18 cellular contexts compared by ENCODE assay signal in the genomic region with DNA sequence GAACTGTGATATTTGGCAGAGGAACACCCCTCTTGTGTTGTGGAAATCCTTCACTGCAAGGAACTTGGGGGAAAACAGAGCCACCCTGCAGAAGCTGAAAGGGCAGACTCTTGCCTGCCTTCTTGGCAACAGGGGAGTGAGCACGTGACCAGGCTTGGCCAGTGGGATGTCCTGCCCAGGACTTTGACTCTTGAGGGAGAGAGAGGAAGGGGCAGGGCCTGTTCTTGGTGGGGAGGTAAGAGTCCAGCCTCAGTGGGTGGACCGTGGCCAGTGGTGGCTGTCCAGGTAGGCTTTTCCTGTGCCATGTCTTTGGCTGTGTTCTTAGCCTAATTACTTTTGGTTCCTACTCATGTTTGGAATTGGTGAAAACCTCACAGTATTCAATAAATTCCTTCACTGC. TPM values are rescaled to one million over a fixed set of nuclear protein-coding genes. Genes with fewer than 3 reads are reported as not detected.
DNase-seq lines count a peak whose midpoint lies in the region; ATAC-seq and TF ChIP-seq lines count a peak whose summit lies in the region.
"Had no signal": no experiment of that assay in that cellular context is flagged by ENCODE, and none has a peak within 500 bp of the region (broad histone marks: within the 10 kb centered on the region; RNA-seq: fewer than 3 reads in every experiment).

No MANE protein-coding gene starts in this region.

- WGBS in hepatocyte (ENCODE audit: low lambda C conversion rate, missing lambda C conversion rate) = 56% methylated on average over 2 of the region's 2 CpGs

- no peak overlapping the region for H3K4me3 Mint-ChIP-seq in T-helper 1 cell treated with Interleukin-12 subunit alpha and Interleukin-12 subunit beta and Interleukin-4 antibody, amounts not matched to agents 30 μg/mL and 1 μg/mL, for 36 hours
- no peak overlapping the region for H3K4me3 Mint-ChIP-seq in glutamatergic neuron (ENCODE audit: unreplicated experiment)
- H3K4me3 Mint-ChIP-seq: HFFc6 had no signal

- H3K9me3 Mint-ChIP-seq in T-helper 1 cell treated with Interleukin-12 subunit alpha and Interleukin-12 subunit beta and Interleukin-4 antibody, amounts not matched to agents 30 μg/mL and 1 μg/mL, for 36 hours = no peaks in the 10 kb centered on the region
- no peaks in the 10 kb centered on the region for H3K9me3 Mint-ChIP-seq in glutamatergic neuron (ENCODE audit: unreplicated experiment)
- H3K9me3 Mint-ChIP-seq: HFFc6 had no signal

- ATAC-seq in gastrocnemius medialis = no peak

- H3K79me2 ChIP-seq in hepatocyte (no peaks in the 10 kb centered on the region), PC-9 (ENCODE audit: low read depth) (no peaks in the 10 kb centered on the region)

- no peaks in the 10 kb centered on the region for H3K27me3 ChIP-seq in hepatocyte
- H3K27me3 ChIP-seq in gastrocnemius medialis = no peaks in the 10 kb centered on the region
- H3K27me3 ChIP-seq in PC-9 (ENCODE audit: insufficient read depth, low read depth) = no peaks in the 10 kb centered on the region
- H3K27me3 ChIP-seq: heart right ventricle, ovary, SJSA1 had no signal

- TF ChIP-seq CTCF in hepatocyte (IDR thresholded peaks at IDR 0.05; ENCODE audit: poor library complexity) = no peak
- TF ChIP-seq CTCF in gastrocnemius medialis (IDR thresholded peaks at IDR 0.05 in 4 of 5, conservative IDR thresholded peaks at IDR 0.05 in 1 of 5) = no peak
- no peak for TF ChIP-seq CTCF in glutamatergic neuron (IDR thresholded peaks at IDR 0.05; ENCODE audit: partially characterized antibody, unreplicated experiment)
- TF ChIP-seq CTCF in PC-9 (conservative IDR thresholded peaks at IDR 0.05) = no peak

- H3K9me2 ChIP-seq in hepatocyte (replicated peaks; ENCODE audit: insufficient read depth) (no peaks in the 10 kb centered on the region), PC-9 (ENCODE audit: insufficient read depth) (no peaks in the 10 kb centered on the region)

- in situ Hi-C loops in gastrocnemius medialis (cut with MboI; ENCODE audit: low sequenced_read_pairs in 4 of 4) = no loop called here

- intact Hi-C loops in gastrocnemius medialis (cut with DNase I; ENCODE audit: low total_unique reads) (no loop called here), PC-9 (cut with micrococcal nuclease; ENCODE audit: unreplicated experiment) (no loop called here)

- no peak overlapping the region for H2AFZ ChIP-seq in hepatocyte
- no peak overlapping the region for H2AFZ ChIP-seq in PC-9

- H3F3A ChIP-seq in PC-9 (ENCODE audit: insufficient read depth, low read depth) = peaks cover 32% of the 10 kb centered on the region

- H3K9me3 ChIP-seq in hepatocyte (ENCODE audit: low read depth) (no peaks in the 10 kb centered on the region), gastrocnemius medialis (no peaks in the 10 kb centered on the region), PC-9 (ENCODE audit: insufficient read depth, low read depth) (no peaks in the 10 kb centered on the region)
- H3K9me3 ChIP-seq: heart right ventricle, ovary, SJSA1 had no signal

- H3K4me3 ChIP-seq in hepatocyte = no peak overlapping the region
- no peak overlapping the region for H3K4me3 ChIP-seq in gastrocnemius medialis
- no peak overlapping the region for H3K4me3 ChIP-seq in PC-9
- H3K4me3 ChIP-seq: heart right ventricle, ovary, SJSA1 had no signal

- H3K36me3 Mint-ChIP-seq in T-helper 1 cell treated with Interleukin-12 subunit alpha and Interleukin-12 subunit beta and Interleukin-4 antibody, amounts not matched to agents 30 μg/mL and 1 μg/mL, for 36 hours (ENCODE audit: low read depth) = no peaks in the 10 kb centered on the region
- peaks cover 2% of the 10 kb centered on the region for H3K36me3 Mint-ChIP-seq in glutamatergic neuron (ENCODE audit: unreplicated experiment)

- BruUV-seq in PC-9 (replicated peaks; lab: Mats Ljungman, UMichigan) = no TSS peak

- TF ChIP-seq POLR2A in gastrocnemius medialis (IDR thresholded peaks at IDR 0.05) = no peak

- CTCF ChIA-PET in PC-9 (lab: Charles Lee) = no interaction called here

- H3K4me1 ChIP-seq in hepatocyte (ENCODE audit: insufficient read depth) (peaks cover 5% of the 10 kb centered on the region), gastrocnemius medialis (peaks cover 9 to 22% of the 10 kb centered on the region in 2 donors), PC-9 (replicated peaks; ENCODE audit: insufficient read depth) (peaks cover 28% of the 10 kb centered on the region)

- no peaks in the 10 kb centered on the region for H4K20me1 ChIP-seq in hepatocyte (ENCODE audit: insufficient read depth, poor library complexity, severe bottlenecking)
- no peaks in the 10 kb centered on the region for H4K20me1 ChIP-seq in PC-9 (ENCODE audit: insufficient read depth)

- POLR2A ChIA-PET in PC-9 (lab: Charles Lee; ENCODE audit: unreplicated experiment) = no interaction called here

- DNase-seq in T-helper 1 cell (no peak), RPMI8226 (peak; percentile 58), hepatocyte (ENCODE audit: low spot score) (peak; percentile 42), gastrocnemius medialis (no peak), glutamatergic neuron (no peak), PC-9 (no peak), cerebellar nuclear complex (lab: John Stamatoyannopoulos, UW) (no peak)
- DNase-seq: activated CD4-positive, alpha-beta T cell treated with anti-CD3 and anti-CD28 coated beads for 4 hours; activated effector memory CD4-positive, alpha-beta T cell treated with Interleukin-2 at 50 U/mL for 16 hours; DND-41; heart right ventricle; HFFc6; NCI-H1436; NCI-H774; ovary had no signal

- no peaks in the 10 kb centered on the region for H3K36me3 ChIP-seq in hepatocyte (replicated peaks; ENCODE audit: insufficient read depth, low read depth)
- no peaks in the 10 kb centered on the region for H3K36me3 ChIP-seq in gastrocnemius medialis
- no peaks in the 10 kb centered on the region for H3K36me3 ChIP-seq in PC-9 (ENCODE audit: low read depth)
- H3K36me3 ChIP-seq: heart right ventricle, ovary, SJSA1 had no signal

- H3K27ac ChIP-seq in hepatocyte (no peak overlapping the region), gastrocnemius medialis (peak overlapping the region in 3 of 4 donors; percentile 12 to 67 (median 65)), PC-9 (no peak overlapping the region)
- H3K27ac ChIP-seq: epithelial cell of prostate, ovary, SJSA1 had no signal

- H3K4me2 ChIP-seq in hepatocyte (no peak overlapping the region), PC-9 (no peak overlapping the region)

- peak overlapping the region; percentile 64 for H3K27ac Mint-ChIP-seq in T-helper 1 cell treated with Interleukin-12 subunit alpha and Interleukin-12 subunit beta and Interleukin-4 antibody, amounts not matched to agents 30 μg/mL and 1 μg/mL, for 36 hours
- H3K27ac Mint-ChIP-seq in glutamatergic neuron (ENCODE audit: unreplicated experiment) = no peak overlapping the region
- H3K27ac Mint-ChIP-seq: HFFc6 had no signal

- H3K4me1 Mint-ChIP-seq in T-helper 1 cell treated with Interleukin-12 subunit alpha and Interleukin-12 subunit beta and Interleukin-4 antibody, amounts not matched to agents 30 μg/mL and 1 μg/mL, for 36 hours (ENCODE audit: low read depth) = peaks cover 26% of the 10 kb centered on the region
- H3K4me1 Mint-ChIP-seq in glutamatergic neuron (ENCODE audit: low read depth, unreplicated experiment) = no peaks in the 10 kb centered on the region

- peaks cover 3% of the 10 kb centered on the region for H3K27me3 Mint-ChIP-seq in T-helper 1 cell treated with Interleukin-12 subunit alpha and Interleukin-12 subunit beta and Interleukin-4 antibody, amounts not matched to agents 30 μg/mL and 1 μg/mL, for 36 hours (ENCODE audit: low read depth)
- H3K27me3 Mint-ChIP-seq in glutamatergic neuron (ENCODE audit: unreplicated experiment) = peaks cover 2% of the 10 kb centered on the region

RNA-seq across cellular contexts. Expression of a gene that starts 8.6 kb away (rescaled TPM):
- total RNA-seq in hepatocyte (120 and 133 TPM in 2 replicates), gastrocnemius medialis (100 to 1,000 TPM; 125 to 261 (median 152) TPM), glutamatergic neuron (ENCODE audit: unreplicated experiment) (52.7 TPM), PC-9 (2021) (191 and 232 TPM in 2 replicates)
- 147 TPM in 2 replicates for polyA plus RNA-seq in hepatocyte

RNA-seq across cellular contexts. Expression of a gene that starts 35.7 kb away (rescaled TPM):
- total RNA-seq in hepatocyte (1.8 and 9.2 TPM in 2 replicates), gastrocnemius medialis (1 to 10 TPM in 3 of 4 donors, under 1 TPM in 1; 0.52 to 3.1 (median 1.2) TPM), glutamatergic neuron (ENCODE audit: unreplicated experiment) (7.0 TPM), PC-9 (2021) (7.3 and 11.6 TPM in 2 replicates)
- polyA plus RNA-seq in hepatocyte = 2.8 and 7.7 TPM in 2 replicates

Comparison
In these comparisons a context has a peak if more than half of its experiments do, and no peak if none do; other contexts are left out.
1. DNase-seq: peak in RPMI8226 (single experiment) and hepatocyte (single experiment); none in T-helper 1 cell (0 of 5), gastrocnemius medialis (0 of 2), glutamatergic neuron (single experiment), PC-9 (0 of 2) and cerebellar nuclear complex (0 of 2).
2. H3K27ac ChIP-seq: peak in gastrocnemius medialis (3 of 4); none in hepatocyte (single experiment) and PC-9 (single experiment).